In the genomic region with DNA sequence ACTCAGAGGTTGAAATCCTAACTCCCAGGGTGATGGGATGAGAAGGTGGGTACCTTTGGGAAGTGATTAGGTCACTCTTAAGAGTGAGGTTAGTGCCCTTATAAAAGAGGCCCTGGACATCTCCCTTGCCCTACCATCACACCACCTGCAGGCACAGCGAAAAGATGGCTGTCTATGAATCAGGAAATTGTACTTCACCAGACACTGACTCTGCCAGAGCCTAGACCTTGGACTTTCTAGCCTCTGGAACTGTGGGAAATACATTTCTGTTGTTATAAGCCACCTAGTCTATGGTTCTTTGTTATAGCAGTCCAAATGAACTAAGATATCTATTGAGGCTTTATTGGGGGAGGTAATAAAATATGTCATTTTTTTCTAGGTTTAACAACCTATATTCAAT, we compare ENCODE assay signal across 17 cellular contexts.
DNase-seq lines count a peak whose midpoint lies in the region; ATAC-seq and TF ChIP-seq lines count a peak whose summit lies in the region.
"Had no signal": no experiment of that assay in that cellular context is flagged by ENCODE, and none has a peak within 500 bp of the region (broad histone marks: within the 10 kb centered on the region; RNA-seq: fewer than 3 reads in every experiment).

No MANE protein-coding gene starts in this region.

- H3K4me1 ChIP-seq in left ventricle myocardium inferior (peaks cover 87% of the 10 kb centered on the region), heart right ventricle (peaks cover 9 to 87% (median 49%) of the 10 kb centered on the region in 9 donors), OCI-LY7 (ENCODE audit: insufficient read depth, low read length, poor library complexity, severe bottlenecking) (peaks cover 30% of the 10 kb centered on the region), stomach smooth muscle (ENCODE audit: control insufficient read depth, insufficient read depth, low read length) (peaks cover 19% of the 10 kb centered on the region), spleen (peaks cover 0 to 11% (median 0%) of the 10 kb centered on the region in 6 donors), neuronal stem cell (ENCODE audit: control insufficient read depth in 2 of 2, insufficient read depth in 1 of 2, low read depth in 1 of 2, low read length in 2 of 2) (peaks cover 2 to 12% of the 10 kb centered on the region in 2 donors)

- H3K14ac ChIP-seq in neuronal stem cell (ENCODE audit: low read length): no peak overlapping the region

- H4K8ac ChIP-seq in neuronal stem cell (ENCODE audit: low read depth, low read length): no peak overlapping the region

- H3K27ac ChIP-seq in left ventricle myocardium inferior (replicated peaks) (peak overlapping the region; percentile 1), heart right ventricle (no peak overlapping the region), OCI-LY7 (ENCODE audit: low read depth, low read length, poor library complexity, severe bottlenecking) (no peak overlapping the region), stomach smooth muscle (ENCODE audit: low read length) (peak overlapping the region; percentile 20), spleen (no peak overlapping the region), neuronal stem cell (replicated peaks; ENCODE audit: low read length) (no peak overlapping the region)

- 98 to 100% methylated on average over 1 of the region's 1 CpG for WGBS in heart right ventricle, 2 donors
- WGBS in spleen, 5 donors: 55 to 84% (median 71%) methylated on average over 1 of the region's 1 CpG
- WGBS in neuronal stem cell (ENCODE audit: extremely low coverage in 2 of 2, insufficient read length in 2 of 2, insufficient replicate concordance in 1 of 2), 2 donors: no CpG with 5 or more reads among the region's 1 CpG

- H3K4me2 ChIP-seq in OCI-LY7 (ENCODE audit: low read length) (no peak overlapping the region), neuronal stem cell (ENCODE audit: insufficient read depth, low read length, poor library complexity, severe bottlenecking) (no peak overlapping the region)

- H4K20me1 ChIP-seq in OCI-LY7 (ENCODE audit: insufficient read depth, low read length): no peaks in the 10 kb centered on the region

- H3K9me3 ChIP-seq in left ventricle myocardium inferior (replicated peaks): no peaks in the 10 kb centered on the region
- no peaks in the 10 kb centered on the region for H3K9me3 ChIP-seq in heart right ventricle
- H3K9me3 ChIP-seq in OCI-LY7 (ENCODE audit: low read length): no peaks in the 10 kb centered on the region
- H3K9me3 ChIP-seq in stomach smooth muscle (ENCODE audit: control insufficient read depth in 2 of 2, low read length in 2 of 2): no peaks in the 10 kb centered on the region
- H3K9me3 ChIP-seq in spleen: no peaks in the 10 kb centered on the region
- H3K9me3 ChIP-seq in neuronal stem cell (replicated peaks in 1 of 2; ENCODE audit: control insufficient read depth in 2 of 2, insufficient read depth in 1 of 2, low read depth in 1 of 2, low read length in 2 of 2): no peaks in the 10 kb centered on the region
- H3K9me3 ChIP-seq: HAP-1 had no signal

- TF ChIP-seq POLR2A in spleen (IDR thresholded peaks at IDR 0.05): no peak

- no peak overlapping the region for H3K4ac ChIP-seq in neuronal stem cell (ENCODE audit: low read length)

- no peak overlapping the region for H2BK120ac ChIP-seq in neuronal stem cell (ENCODE audit: low read depth, low read length)

- H3K27me3 ChIP-seq in left ventricle myocardium inferior (ENCODE audit: low read depth) (no peaks in the 10 kb centered on the region), heart right ventricle (no peaks in the 10 kb centered on the region), stomach smooth muscle (ENCODE audit: control insufficient read depth in 1 of 2, insufficient read depth in 2 of 2, low read length in 2 of 2) (no peaks in the 10 kb centered on the region), spleen (replicated peaks in 1 of 7) (no peaks in the 10 kb centered on the region), neuronal stem cell (ENCODE audit: control insufficient read depth in 3 of 3, insufficient read depth in 3 of 3, low read depth in 1 of 3, low read length in 3 of 3) (no peaks in the 10 kb centered on the region)

- no peak overlapping the region for H2BK15ac ChIP-seq in neuronal stem cell (ENCODE audit: low read length)

- no peak overlapping the region for H2AK5ac ChIP-seq in neuronal stem cell (ENCODE audit: low read depth, low read length)

- no peak overlapping the region for H3K18ac ChIP-seq in neuronal stem cell (ENCODE audit: low read length)

- POLR2A ChIA-PET in OCI-LY7 (lab: Charles Lee): no interaction called here

- BruUV-seq in OCI-LY7 (replicated peaks; lab: Mats Ljungman, UMichigan): no TSS peak

- intact Hi-C loops in left ventricle myocardium inferior (cut with micrococcal nuclease) (no loop called here), heart right ventricle (cut with DNase I) (loop anchor here in 3 of 10 donors (10.0 kb wide), 3 partner anchors 207 to 333 kb away; a partner anchor contains a TSS), OCI-LY7 (cut with micrococcal nuclease; ENCODE audit: unreplicated experiment) (no loop called here), left colon (cut with DNase I, micrococcal nuclease) (no loop called here), spleen (cut with DNase I; ENCODE audit: low total_unique reads) (no loop called here)

- H3K79me1 ChIP-seq in neuronal stem cell (ENCODE audit: low read depth, low read length): no peaks in the 10 kb centered on the region

- no peak overlapping the region for H2BK12ac ChIP-seq in neuronal stem cell (ENCODE audit: low read length)

- H3K79me2 ChIP-seq in OCI-LY7 (ENCODE audit: insufficient read depth, low read depth, low read length): no peaks in the 10 kb centered on the region

- no peak for TF ChIP-seq CTCF in left ventricle myocardium inferior (IDR thresholded peaks at IDR 0.05; ENCODE audit: borderline replicate concordance)
- no peak for TF ChIP-seq CTCF in heart right ventricle (IDR thresholded peaks at IDR 0.05)
- TF ChIP-seq CTCF in OCI-LY7 (conservative IDR thresholded peaks at IDR 0.05; ENCODE audit: low read length): no peak
- no peak for TF ChIP-seq CTCF in spleen (IDR thresholded peaks at IDR 0.05 in 8 of 11, conservative IDR thresholded peaks at IDR 0.05 in 3 of 11)

- peak overlapping the region; percentile 48 for H2AFZ ChIP-seq in OCI-LY7 (ENCODE audit: low read length)
- no peak overlapping the region for H2AFZ ChIP-seq in neuronal stem cell (ENCODE audit: low read length)

- H3K9me2 ChIP-seq in OCI-LY7 (ENCODE audit: insufficient read depth, low read length): no peaks in the 10 kb centered on the region

- H3K23ac ChIP-seq in neuronal stem cell (ENCODE audit: low read depth, low read length, poor library complexity): no peak overlapping the region

- ATAC-seq in heart right ventricle (no peak), left colon (peak; percentile 79)

- H3K9ac ChIP-seq in stomach smooth muscle (ENCODE audit: low read length in 2 of 2): no peak overlapping the region
- H3K9ac ChIP-seq in neuronal stem cell (ENCODE audit: low read depth, low read length, poor library complexity): no peak overlapping the region

- CTCF ChIA-PET in OCI-LY7 (lab: Charles Lee; ENCODE audit: unreplicated experiment): no interaction called here

- no peak for DNase-seq in left ventricle myocardium inferior
- no peak for DNase-seq in heart right ventricle
- no peak for DNase-seq in OCI-LY7 (ENCODE audit: low spot score)
- DNase-seq in left colon: no peak
- DNase-seq in spleen: no peak
- no peak for DNase-seq in neuronal stem cell (ENCODE audit: low spot score)
- DNase-seq: C1 segment of cervical spinal cord; Calu3; CD4-positive, alpha-beta memory T cell; COR-L47; DMS153; DMS79 treated with DMSO at 0.1 percent for 48 hours; GF-D8; GOT3; HFFc6 had no signal

- no peak overlapping the region for H4K91ac ChIP-seq in neuronal stem cell (ENCODE audit: low read depth, low read length, poor library complexity)

- no peak overlapping the region for H2BK5ac ChIP-seq in neuronal stem cell (ENCODE audit: low read length)

- H3K36me3 ChIP-seq in left ventricle myocardium inferior: no peaks in the 10 kb centered on the region
- no peaks in the 10 kb centered on the region for H3K36me3 ChIP-seq in heart right ventricle
- H3K36me3 ChIP-seq in OCI-LY7 (ENCODE audit: insufficient read depth, low read length): no peaks in the 10 kb centered on the region
- no peaks in the 10 kb centered on the region for H3K36me3 ChIP-seq in stomach smooth muscle (ENCODE audit: control insufficient read depth in 2 of 2, insufficient read depth in 2 of 2, low read length in 2 of 2)
- no peaks in the 10 kb centered on the region for H3K36me3 ChIP-seq in spleen
- H3K36me3 ChIP-seq in neuronal stem cell (replicated peaks in 1 of 2; ENCODE audit: control insufficient read depth in 2 of 2, insufficient read depth in 2 of 2, low read length in 2 of 2): no peaks in the 10 kb centered on the region
- H3K36me3 ChIP-seq: HAP-1 had no signal

- H3K4me3 ChIP-seq in left ventricle myocardium inferior (no peak overlapping the region), heart right ventricle (no peak overlapping the region), OCI-LY7 (ENCODE audit: low read depth, low read length, poor library complexity, severe bottlenecking) (no peak overlapping the region), stomach smooth muscle (ENCODE audit: low read length in 2 of 2) (no peak overlapping the region), spleen (no peak overlapping the region), neuronal stem cell (ENCODE audit: low read length in 2 of 2) (no peak overlapping the region)
- H3K4me3 ChIP-seq: HAP-1 had no signal

Comparison
In these comparisons a context has a peak if more than half of its experiments do, and no peak if none do; other contexts are left out.
1. H3K27ac ChIP-seq: peak in left ventricle myocardium inferior (single experiment) and stomach smooth muscle (single experiment); none in heart right ventricle (0 of 10), OCI-LY7 (single experiment), spleen (0 of 8) and neuronal stem cell (single experiment).